Comparison of ENCODE assay signal across 8 cellular contexts in genomic region chr11:62727833-62728721, GRCh38. TPM values are rescaled to one million over a fixed set of nuclear protein-coding genes. Genes with fewer than 3 reads are reported as not detected.
DNase-seq lines count a peak whose midpoint lies in the region; ATAC-seq and TF ChIP-seq lines count a peak whose summit lies in the region.

TSS of gene TTC9C (plus strand) at chr11:62728486. CDS start at chr11:62728849, 363 bp downstream.

- H3K4me3 ChIP-seq in dorsolateral prefrontal cortex (peak within 1 kb of the TSS; percentile 64 to 99 (median 91)), liver (ENCODE audit: low read depth in 1 of 3, low read length in 3 of 3) (peak within 1 kb of the TSS; percentile 87 to 100 (median 96))

- H3K27ac ChIP-seq in C4-2B = peak within 1 kb of the TSS; percentile 97
- peak within 1 kb of the TSS; percentile 85 to 99 (median 98) for H3K27ac ChIP-seq in dorsolateral prefrontal cortex
- H3K27ac ChIP-seq in liver (ENCODE audit: low read depth in 1 of 2, low read length in 2 of 2) = peak within 1 kb of the TSS; percentile 97

- H3K27me3 ChIP-seq in dorsolateral prefrontal cortex (no peaks in the 10 kb centered on the region), liver (ENCODE audit: control insufficient read depth in 4 of 4, insufficient read depth in 4 of 4, low read length in 3 of 4) (no peaks in the 10 kb centered on the region)

- peaks cover 2 to 40% (median 25%) of the 10 kb centered on the region in 4 donors for H3K4me1 ChIP-seq in liver (ENCODE audit: control insufficient read depth in 4 of 4, insufficient read depth in 4 of 4, low read length in 3 of 4)

- TF ChIP-seq RAD21 in liver (IDR thresholded peaks at IDR 0.05) = peak in 1 of 2 donors; percentile 23

- H3K9me3 ChIP-seq in liver (ENCODE audit: control insufficient read depth in 4 of 4, low read length in 3 of 4) = no peaks in the 10 kb centered on the region

- ATAC-seq in GM19397 (IDR thresholded peaks at IDR 0.05; ENCODE audit: unreplicated experiment) (peak; percentile 41), HG03571 (IDR thresholded peaks at IDR 0.05; ENCODE audit: unreplicated experiment) (peak; percentile 44)

- peaks cover 8 to 10% (median 9%) of the 10 kb centered on the region in 4 donors for H3K36me3 ChIP-seq in liver (ENCODE audit: control insufficient read depth in 4 of 4, insufficient read depth in 3 of 4, low read depth in 1 of 4, low read length in 3 of 4)

- TF ChIP-seq CTCF in C4-2B (conservative IDR thresholded peaks at IDR 0.05) (no peak), dorsolateral prefrontal cortex (IDR thresholded peaks at IDR 0.05 in 54 of 56, conservative IDR thresholded peaks at IDR 0.05 in 2 of 56; ENCODE audit: low read depth in 1 of 56, partially characterized antibody in 56 of 56) (peak in 5 of 56 donors; percentile 0 to 18 (median 4)), liver (IDR thresholded peaks at IDR 0.05; ENCODE audit: low read depth, low read length, missing input control) (no peak)

- WGBS in liver = under 1% methylated on average over 40 of the region's 40 CpGs

- peak within 1 kb of the TSS; percentile 87 to 94 for H3K9ac ChIP-seq in liver (ENCODE audit: low read depth in 1 of 2, low read length in 2 of 2)

- intact Hi-C loops in dorsolateral prefrontal cortex (cut with DNase I) = loop anchor here (1.0 to 10.0 kb wide), 8 partner anchors 19 to 129 kb away; partner anchors contain the start of genes BSCL2 (in 1 of the 2), GNG3 (in 1 of the 2), TAF6L (in 1 of the 2) and TMEM179B (in 1 of the 2)

- DNase-seq in NCI-H82 (lab: John Stamatoyannopoulos, UW) = peak; percentile 98
- DNase-seq in activated CD4-positive, alpha-beta T cell treated with anti-CD3 and anti-CD28 coated beads, Interleukin-2, amount 50 U/mL, for 48 hours = peak; percentile 85 to 89
- peak; percentile 84 to 93 (median 88) for DNase-seq in dorsolateral prefrontal cortex
- DNase-seq in stimulated activated CD4-positive, alpha-beta T cell treated with anti-CD3 and anti-CD28 coated beads, Interleukin-4, amount 100 ng/mL, for 24 hours = peak; percentile 89

TF ChIP-seq in liver, 16 proteins besides CTCF, POLR2A, EP300 and RAD21:
- TF ChIP-seq ZBTB33 (IDR thresholded peaks at IDR 0.05) = peak; percentile 26
- TF ChIP-seq YY1 (IDR thresholded peaks at IDR 0.05) = no peak
- peak; percentile 81 to 91 for TF ChIP-seq GABPA (IDR thresholded peaks at IDR 0.05 in 1 of 2, conservative IDR thresholded peaks at IDR 0.05 in 1 of 2)
- no peak for TF ChIP-seq MAX (IDR thresholded peaks at IDR 0.05)
- no peak for TF ChIP-seq ATF3 (IDR thresholded peaks at IDR 0.05)
- no peak for TF ChIP-seq HNF4A (conservative IDR thresholded peaks at IDR 0.05)
- TF ChIP-seq FOXA1 (IDR thresholded peaks at IDR 0.05) = no peak
- TF ChIP-seq HNF4G (IDR thresholded peaks at IDR 0.05) = no peak
- no peak for TF ChIP-seq NR2F2 (IDR thresholded peaks at IDR 0.05)
- TF ChIP-seq TAF1 (conservative IDR thresholded peaks at IDR 0.05) = peak; percentile 36
- no peak for TF ChIP-seq FOXA2 (IDR thresholded peaks at IDR 0.05)
- TF ChIP-seq EGR1 (IDR thresholded peaks at IDR 0.05; ENCODE audit: low read depth in 2 of 2) = peak; percentile 9 to 10
- peak; percentile 39 to 49 for TF ChIP-seq RXRA (IDR thresholded peaks at IDR 0.05)
- TF ChIP-seq JUND (IDR thresholded peaks at IDR 0.05) = peak; percentile 16 to 41
- TF ChIP-seq REST (IDR thresholded peaks at IDR 0.05) = no peak
- TF ChIP-seq SP1 (IDR thresholded peaks at IDR 0.05) = peak; percentile 77

RNA-seq across cellular contexts. Expression of gene TTC9C, which starts in this region (rescaled TPM):
- total RNA-seq in dorsolateral prefrontal cortex (10 to 100 TPM; 21.6 to 58.1 (median 38.1) TPM), liver (10 to 100 TPM; 12.0 to 16.1 TPM)
- 10 to 100 TPM in 1 of 2 donors, 1 to 10 TPM in 1; 10.0 to 14.0 TPM for polyA plus RNA-seq in liver

Comparison
In these comparisons a context has a peak if more than half of its experiments do, and no peak if none do; other contexts are left out.
1. Peak in every context shown above with its lines: DNase-seq, ATAC-seq, H3K4me3 ChIP-seq and H3K27ac ChIP-seq.